Comparison of ENCODE assay signal across 8 cellular contexts in the genomic region with DNA sequence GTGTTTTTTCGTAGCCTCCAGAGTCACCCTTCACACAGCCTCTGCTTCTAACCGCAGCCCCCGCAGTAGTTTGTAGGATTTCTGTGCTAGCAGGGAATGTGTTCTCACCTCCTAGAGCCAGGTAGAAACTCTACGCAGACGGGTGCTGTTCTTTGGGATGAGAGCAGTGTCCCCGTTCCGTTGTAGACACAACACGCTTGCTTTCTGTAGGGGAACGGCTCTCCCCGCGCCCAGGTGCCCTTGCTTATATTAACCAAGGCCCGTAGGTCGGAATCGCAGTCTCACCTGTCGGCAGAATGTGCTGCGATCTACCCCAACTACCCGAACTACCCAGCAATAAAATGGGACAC.
DNase-seq lines count a peak whose midpoint lies in the region; ATAC-seq and TF ChIP-seq lines count a peak whose summit lies in the region.

No MANE protein-coding gene starts in this region.

- no peak for TF ChIP-seq CTCF in OCI-LY1 (IDR thresholded peaks at IDR 0.05; ENCODE audit: low read length)
- TF ChIP-seq CTCF in endothelial cell (IDR thresholded peaks at IDR 0.05; ENCODE audit: unreplicated experiment) = no peak
- no peak for TF ChIP-seq CTCF in osteocyte (IDR thresholded peaks at IDR 0.05)

- H3K79me2 ChIP-seq in OCI-LY1 (ENCODE audit: insufficient read depth, low read length) = no peaks in the 10 kb centered on the region

- H3K4me1 Mint-ChIP-seq in endothelial cell (ENCODE audit: unreplicated experiment) (peaks cover 15% of the 10 kb centered on the region), osteocyte (ENCODE audit: unreplicated experiment) (peaks cover 13% of the 10 kb centered on the region)

- H3K9me3 Mint-ChIP-seq in endothelial cell (ENCODE audit: unreplicated experiment) (no peaks in the 10 kb centered on the region), osteocyte (ENCODE audit: unreplicated experiment) (no peaks in the 10 kb centered on the region)

- ATAC-seq in GM19395 (IDR thresholded peaks at IDR 0.05; ENCODE audit: unreplicated experiment) = peak; percentile 18
- no peak for ATAC-seq in HG02678 (IDR thresholded peaks at IDR 0.05; ENCODE audit: unreplicated experiment)

- peak overlapping the region; percentile 60 for H3K4me3 ChIP-seq in OCI-LY1 (ENCODE audit: low read depth, low read length, poor library complexity, severe bottlenecking)

- peak overlapping the region; percentile 39 for H3K9ac ChIP-seq in OCI-LY1 (ENCODE audit: low read length)

- H3K27me3 ChIP-seq in OCI-LY1 (ENCODE audit: insufficient read depth, low read length) = no peaks in the 10 kb centered on the region

- H2AFZ ChIP-seq in OCI-LY1 (ENCODE audit: low read length) = peak overlapping the region; percentile 5; the same call in 1 of the 2 replicates

- H3K4me2 ChIP-seq in OCI-LY1 (ENCODE audit: low read length) = peak overlapping the region; percentile 91

- DNase-seq in endothelial cell (ENCODE audit: low spot score) = no peak
- no peak for DNase-seq in osteocyte (ENCODE audit: extremely low spot score, unreplicated experiment)
- no peak for DNase-seq in NCI-H526 treated with DMSO at 0.1 percent for 48 hours (lab: John Stamatoyannopoulos, UW)
- no peak for DNase-seq in stimulated activated CD4-positive, alpha-beta T cell treated with anti-CD3 and anti-CD28 coated beads, Interleukin-1b, Interleukin-23, amount 100 ng/mL, for 48 hours
- DNase-seq in NCI-H1436 (lab: John Stamatoyannopoulos, UW) = no peak

- peaks cover 2% of the 10 kb centered on the region for H3K27me3 Mint-ChIP-seq in endothelial cell (ENCODE audit: unreplicated experiment)
- H3K27me3 Mint-ChIP-seq in osteocyte (ENCODE audit: unreplicated experiment) = peaks cover 60% of the 10 kb centered on the region

- H3K9me2 ChIP-seq in OCI-LY1 (ENCODE audit: low read depth, low read length) = no peaks in the 10 kb centered on the region

- H3K36me3 Mint-ChIP-seq in endothelial cell (ENCODE audit: low read depth, unreplicated experiment) = no peaks in the 10 kb centered on the region
- H3K36me3 Mint-ChIP-seq in osteocyte (ENCODE audit: unreplicated experiment) = no peaks in the 10 kb centered on the region

- H3K4me3 Mint-ChIP-seq in endothelial cell (ENCODE audit: unreplicated experiment) (peak overlapping the region; percentile 96), osteocyte (ENCODE audit: unreplicated experiment) (peak overlapping the region; percentile 81)

- H3K9me3 ChIP-seq in OCI-LY1 (ENCODE audit: low read length) = no peaks in the 10 kb centered on the region

- no peaks in the 10 kb centered on the region for H3F3A ChIP-seq in OCI-LY1 (ENCODE audit: insufficient read depth, low read length)

- H3K4me1 ChIP-seq in OCI-LY1 (ENCODE audit: insufficient read depth, low read length, severe bottlenecking) = peaks cover 13% of the 10 kb centered on the region

- no peaks in the 10 kb centered on the region for H3K36me3 ChIP-seq in OCI-LY1 (ENCODE audit: insufficient read depth, low read length)

- H3K27ac ChIP-seq in OCI-LY1 (ENCODE audit: low read depth, low read length, poor library complexity, severe bottlenecking) = no peak overlapping the region

- H3K27ac Mint-ChIP-seq in endothelial cell (ENCODE audit: unreplicated experiment) (no peak overlapping the region), osteocyte (ENCODE audit: unreplicated experiment) (peak overlapping the region; percentile 51)

- H4K20me1 ChIP-seq in OCI-LY1 (ENCODE audit: insufficient read depth, low read length) = no peaks in the 10 kb centered on the region
